8 cellular contexts compared by ENCODE assay signal in genomic region chr3:94249491-94250079, GRCh38.
DNase-seq lines count a peak whose midpoint lies in the region; ATAC-seq and TF ChIP-seq lines count a peak whose summit lies in the region.

No MANE protein-coding gene starts in this region.

- no peak overlapping the region for H3K4me3 ChIP-seq in vagina

- no peak overlapping the region for H3K4me3 Mint-ChIP-seq in progenitor cell of endocrine pancreas (ENCODE audit: low read depth)

- no peak overlapping the region for H3K27ac Mint-ChIP-seq in progenitor cell of endocrine pancreas

- DNase-seq in DMS53 treated with DMSO at 0.1 percent for 48 hours (lab: John Stamatoyannopoulos, UW; ENCODE audit: unreplicated experiment) (peak; percentile 20), HUDEP-2 (lab: John Stamatoyannopoulos, UW; ENCODE audit: unreplicated experiment in 76 of 76) (peak in 56 of 76 experiments; percentile 2 to 69 (median 35)), RPMI7951 (ENCODE audit: low read depth) (peak; percentile 46), glomerular endothelial cell (ENCODE audit: extremely low read depth, low read depth, low spot score) (peak; percentile 34), progenitor cell of endocrine pancreas (ENCODE audit: low spot score, unreplicated experiment) (peak; percentile 28), vagina (ENCODE audit: extremely low spot score in 2 of 2) (no peak)
- DNase-seq in activated effector memory CD4-positive, alpha-beta T cell treated with Interleukin-2 at 50 U/mL for 16 hours = peak; percentile 26

- ATAC-seq in GM21367 (IDR thresholded peaks at IDR 0.05; ENCODE audit: unreplicated experiment) = peak; percentile 81

- intact Hi-C loops in vagina (cut with DNase I) = no loop called here

- peaks cover 19% of the 10 kb centered on the region for H3K4me1 Mint-ChIP-seq in progenitor cell of endocrine pancreas (ENCODE audit: low read depth)

- H3K36me3 ChIP-seq in vagina = no peaks in the 10 kb centered on the region

- TF ChIP-seq CTCF in progenitor cell of endocrine pancreas (IDR thresholded peaks at IDR 0.05; ENCODE audit: unreplicated experiment) = peak; percentile 72
- peak; percentile 30 to 44 (median 40) for TF ChIP-seq CTCF in vagina (IDR thresholded peaks at IDR 0.05)

- H3K27ac ChIP-seq in vagina = no peak overlapping the region

- H3K27me3 ChIP-seq in vagina = no peaks in the 10 kb centered on the region

- H3K27me3 Mint-ChIP-seq in progenitor cell of endocrine pancreas = peaks cover 10% of the 10 kb centered on the region

- H3K9me3 Mint-ChIP-seq in progenitor cell of endocrine pancreas (ENCODE audit: low read depth) = no peaks in the 10 kb centered on the region

- no peaks in the 10 kb centered on the region for H3K36me3 Mint-ChIP-seq in progenitor cell of endocrine pancreas (ENCODE audit: insufficient read depth)

- peaks cover 11% of the 10 kb centered on the region for H3K4me1 ChIP-seq in vagina

- no peaks in the 10 kb centered on the region for H3K9me3 ChIP-seq in vagina

- TF ChIP-seq POLR2A in vagina (IDR thresholded peaks at IDR 0.05) = no peak

Comparison
In these comparisons a context has a peak if more than half of its experiments do, and no peak if none do; other contexts are left out.
1. DNase-seq: peak in DMS53 treated with DMSO at 0.1 percent for 48 hours (single experiment), HUDEP-2 (56 of 76), RPMI7951 (single experiment), activated effector memory CD4-positive, alpha-beta T cell treated with Interleukin-2 at 50 U/mL for 16 hours (single experiment), glomerular endothelial cell (single experiment) and progenitor cell of endocrine pancreas (single experiment); none in vagina (0 of 2).